1 cellular context compared by ENCODE assay signal in genomic region chr7:1175967-1176851, GRCh38.
TF ChIP-seq lines count a peak whose summit lies in the region.

No MANE protein-coding gene starts in this region.

TF ChIP-seq in HepG2, 621 proteins besides CTCF, POLR2A, EP300 and RAD21 (continued from another document and continues in another):
- TF ChIP-seq DMTF1 (CRISPR knock-in tag; IDR thresholded peaks at IDR 0.05), result no peak
- no peak for TF ChIP-seq BHLHE40 (IDR thresholded peaks at IDR 0.05; ENCODE audit: low read length)
- TF ChIP-seq XBP1 (CRISPR knock-in tag; IDR thresholded peaks at IDR 0.05), result no peak
- TF ChIP-seq TIGD3 (CRISPR knock-in tag; IDR thresholded peaks at IDR 0.05; ENCODE audit: borderline replicate concordance), result 0 out of 2 replicates have a peak, but pooled peaks have one; percentile 3
- no peak for TF ChIP-seq ZNF800 (CRISPR knock-in tag; IDR thresholded peaks at IDR 0.05)
- no peak for TF ChIP-seq NFE2 (CRISPR knock-in tag; IDR thresholded peaks at IDR 0.05)
- peak; percentile 66 for TF ChIP-seq MAFG (CRISPR knock-in tag; IDR thresholded peaks at IDR 0.05)
- TF ChIP-seq RELA (CRISPR knock-in tag; IDR thresholded peaks at IDR 0.05), result 0 out of 2 replicates have a peak, but pooled peaks have one; percentile 25
- TF ChIP-seq TFDP2 (CRISPR knock-in tag; IDR thresholded peaks at IDR 0.05), result no peak
- TF ChIP-seq NRL (CRISPR knock-in tag; IDR thresholded peaks at IDR 0.05; ENCODE audit: borderline replicate concordance), result no peak; the same call in 1 of the 2 replicates
- no peak for TF ChIP-seq NFRKB (IDR thresholded peaks at IDR 0.05)
- TF ChIP-seq SNAPC2 (CRISPR knock-in tag; IDR thresholded peaks at IDR 0.05), result no peak
- TF ChIP-seq NCOR1 (IDR thresholded peaks at IDR 0.05; ENCODE audit: borderline replicate concordance, low read length), result no peak
- TF ChIP-seq HNRNPLL (IDR thresholded peaks at IDR 0.05; ENCODE audit: low read depth, low read length, poor library complexity, severe bottlenecking), result no peak
- TF ChIP-seq ZNF276 (CRISPR knock-in tag; IDR thresholded peaks at IDR 0.05; ENCODE audit: low read depth), result peak; percentile 75; the same call in 1 of the 2 replicates
- no peak for TF ChIP-seq SKI (IDR thresholded peaks at IDR 0.05; ENCODE audit: partially characterized antibody)
- TF ChIP-seq ZSCAN9 (CRISPR knock-in tag; IDR thresholded peaks at IDR 0.05; ENCODE audit: borderline replicate concordance), result 0 out of 2 replicates have a peak, but pooled peaks have one; percentile 15
- no peak for TF ChIP-seq IKZF5 (CRISPR knock-in tag; IDR thresholded peaks at IDR 0.05)
- peak; percentile 43; the same call in 1 of the 2 replicates for TF ChIP-seq ARHGAP35 (CRISPR knock-in tag; IDR thresholded peaks at IDR 0.05; ENCODE audit: borderline replicate concordance)
- no peak for TF ChIP-seq ZNF10 (CRISPR knock-in tag; IDR thresholded peaks at IDR 0.05; ENCODE audit: borderline replicate concordance, low read depth)
- TF ChIP-seq TSC22D2 (CRISPR knock-in tag; IDR thresholded peaks at IDR 0.05; ENCODE audit: borderline replicate concordance), result peak; percentile 44; the same call in 1 of the 2 replicates
- peak; percentile 73 to 96 for TF ChIP-seq HMGXB4 (CRISPR knock-in tag; IDR thresholded peaks at IDR 0.05; ENCODE audit: borderline replicate concordance in 1 of 2, low read depth in 1 of 2)
- TF ChIP-seq PHB2 (IDR thresholded peaks at IDR 0.05; ENCODE audit: partially characterized antibody), result no peak
- 0 out of 2 replicates have a peak, but pooled peaks have one; percentile 10 for TF ChIP-seq KAT7 (CRISPR knock-in tag; IDR thresholded peaks at IDR 0.05; ENCODE audit: borderline replicate concordance)
- peak; percentile 47; the same call in 1 of the 2 replicates for TF ChIP-seq ZNF784 (CRISPR knock-in tag; IDR thresholded peaks at IDR 0.05; ENCODE audit: borderline replicate concordance)
- TF ChIP-seq PHF21A (CRISPR knock-in tag; IDR thresholded peaks at IDR 0.05), result peak; percentile 65; the same call in 1 of the 2 replicates
- TF ChIP-seq PATZ1 (CRISPR knock-in tag; IDR thresholded peaks at IDR 0.05), result peak; percentile 41; the same call in 1 of the 2 replicates
- no peak for TF ChIP-seq ZNF839 (CRISPR knock-in tag; IDR thresholded peaks at IDR 0.05; ENCODE audit: borderline replicate concordance)
- TF ChIP-seq KLF16 (CRISPR knock-in tag; IDR thresholded peaks at IDR 0.05), result no peak
- TF ChIP-seq ZNF382 (CRISPR knock-in tag; IDR thresholded peaks at IDR 0.05; ENCODE audit: borderline replicate concordance), result no peak
- TF ChIP-seq BORCS8-MEF2B (CRISPR knock-in tag; IDR thresholded peaks at IDR 0.05), result peak; percentile 33; the same call in 1 of the 2 replicates
- no peak for TF ChIP-seq ZNF30 (CRISPR knock-in tag; IDR thresholded peaks at IDR 0.05)
- TF ChIP-seq ZNF468 (CRISPR knock-in tag; IDR thresholded peaks at IDR 0.05), result no peak
- no peak for TF ChIP-seq ZNF12 (CRISPR knock-in tag; IDR thresholded peaks at IDR 0.05)
- no peak for TF ChIP-seq NFYB (CRISPR knock-in tag; IDR thresholded peaks at IDR 0.05)
- TF ChIP-seq GABPA (IDR thresholded peaks at IDR 0.05; ENCODE audit: low read depth, low read length), result peak; percentile 40
- TF ChIP-seq GABPA (CRISPR knock-in tag; IDR thresholded peaks at IDR 0.05; ENCODE audit: low read depth), result peak; percentile 80
- TF ChIP-seq ZSCAN20 (CRISPR knock-in tag; IDR thresholded peaks at IDR 0.05; ENCODE audit: borderline replicate concordance), result 0 out of 2 replicates have a peak, but pooled peaks have one; percentile 52
- TF ChIP-seq ZNF614 (CRISPR knock-in tag; IDR thresholded peaks at IDR 0.05; ENCODE audit: borderline replicate concordance), result peak; percentile 50; the same call in 1 of the 2 replicates
- TF ChIP-seq RERE (CRISPR knock-in tag; IDR thresholded peaks at IDR 0.05; ENCODE audit: low read depth), result no peak
- peak; percentile 30; the same call in 1 of the 2 replicates for TF ChIP-seq RCOR2 (CRISPR knock-in tag; IDR thresholded peaks at IDR 0.05)
